ENCODE assay signal across 8 cellular contexts in genomic region chr20:44495802-44496481, GRCh38. TPM values are rescaled to one million over a fixed set of nuclear protein-coding genes. Genes with fewer than 3 reads are reported as not detected.
DNase-seq lines count a peak whose midpoint lies in the region; ATAC-seq and TF ChIP-seq lines count a peak whose summit lies in the region.

No MANE protein-coding gene starts in this region.

- no peak overlapping the region for H3K4me3 Mint-ChIP-seq in activated CD8-positive, alpha-beta memory T cell treated with anti-CD3 and anti-CD28 coated beads, Interleukin-2, amount 10 ng/mL, durations not matched to agents 7 days and 5 days
- H3K4me3 Mint-ChIP-seq in activated CD4-positive, alpha-beta T cell treated with anti-CD3 and anti-CD28 coated beads, Interleukin-2, amount 10 ng/mL, durations not matched to agents 7 days and 5 days = no peak overlapping the region
- H3K4me3 Mint-ChIP-seq in type B pancreatic cell (no peak overlapping the region), H9 (no peak overlapping the region)

- H4K91ac ChIP-seq in H9 (ENCODE audit: insufficient read length, low read depth, low read length) = no peak overlapping the region

- H2BK20ac ChIP-seq in H9 (ENCODE audit: low read depth, low read length, poor library complexity, severe bottlenecking) = no peak overlapping the region

- no peak overlapping the region for H2AK5ac ChIP-seq in H9 (ENCODE audit: insufficient read length, low read length)

- peaks cover 40% of the 10 kb centered on the region for H3K4me1 Mint-ChIP-seq in activated CD8-positive, alpha-beta memory T cell treated with anti-CD3 and anti-CD28 coated beads, Interleukin-2, amount 10 ng/mL, durations not matched to agents 7 days and 5 days
- peaks cover 18% of the 10 kb centered on the region for H3K4me1 Mint-ChIP-seq in activated CD4-positive, alpha-beta T cell treated with anti-CD3 and anti-CD28 coated beads, Interleukin-2, amount 10 ng/mL, durations not matched to agents 7 days and 5 days
- no peaks in the 10 kb centered on the region for H3K4me1 Mint-ChIP-seq in type B pancreatic cell (ENCODE audit: unreplicated experiment)
- no peaks in the 10 kb centered on the region for H3K4me1 Mint-ChIP-seq in H9

- no peak overlapping the region for H3K14ac ChIP-seq in H9 (ENCODE audit: insufficient read depth, low read length)

- H3K27ac Mint-ChIP-seq in activated CD8-positive, alpha-beta memory T cell treated with anti-CD3 and anti-CD28 coated beads, Interleukin-2, amount 10 ng/mL, durations not matched to agents 7 days and 5 days = peak overlapping the region; percentile 53
- peak overlapping the region; percentile 33 for H3K27ac Mint-ChIP-seq in activated CD4-positive, alpha-beta T cell treated with anti-CD3 and anti-CD28 coated beads, Interleukin-2, amount 10 ng/mL, durations not matched to agents 7 days and 5 days
- H3K27ac Mint-ChIP-seq in type B pancreatic cell (peak overlapping the region; percentile 78), H9 (no peak overlapping the region; a peak in 1 of 7 replicates)

- H3K4me1 ChIP-seq in H9 (ENCODE audit: insufficient read depth, low read length) = no peaks in the 10 kb centered on the region

- no peak overlapping the region for H3K4me2 ChIP-seq in H9 (ENCODE audit: insufficient read depth, insufficient read length, low read length)

- no CpG with 5 or more reads among the region's 3 CpGs for WGBS in H9 (ENCODE audit: extremely low coverage, insufficient read length, low lambda C conversion rate)

- CTCF ChIA-PET in activated CD8-positive, alpha-beta memory T cell treated with anti-CD3 and anti-CD28 coated beads, Interleukin-2, amount 10 ng/mL, durations not matched to agents 7 days and 5 days (lab: Charles Lee) = no interaction called here
- CTCF ChIA-PET in activated CD4-positive, alpha-beta T cell treated with anti-CD3 and anti-CD28 coated beads, Interleukin-2, amount 10 ng/mL, durations not matched to agents 7 days and 5 days (lab: Charles Lee) = no interaction called here

- DNase-seq in activated CD8-positive, alpha-beta memory T cell treated with anti-CD3 and anti-CD28 coated beads, Interleukin-2, amount 10 ng/mL, durations not matched to agents 7 days and 5 days = no peak
- no peak for DNase-seq in activated CD8-positive, alpha-beta memory T cell treated with anti-CD3 and anti-CD28 coated beads for 24 hours
- no peak for DNase-seq in activated CD4-positive, alpha-beta T cell treated with anti-CD3 and anti-CD28 coated beads, Interleukin-2, amount 10 ng/mL, durations not matched to agents 7 days and 5 days
- DNase-seq in hepatic stellate cell (ENCODE audit: low spot score) (peak; percentile 50), type B pancreatic cell (ENCODE audit: extremely low spot score, unreplicated experiment) (no peak), DMS 273 treated with DMSO at 0.1 percent for 48 hours (lab: John Stamatoyannopoulos, UW) (no peak), RPMI8226 (no peak), H9 (no peak)

- H2BK5ac ChIP-seq in H9 (ENCODE audit: insufficient read length, low read length) = no peak overlapping the region

- no peaks in the 10 kb centered on the region for H3K9me3 Mint-ChIP-seq in activated CD8-positive, alpha-beta memory T cell treated with anti-CD3 and anti-CD28 coated beads, Interleukin-2, amount 10 ng/mL, durations not matched to agents 7 days and 5 days (ENCODE audit: low read depth)
- H3K9me3 Mint-ChIP-seq in activated CD4-positive, alpha-beta T cell treated with anti-CD3 and anti-CD28 coated beads, Interleukin-2, amount 10 ng/mL, durations not matched to agents 7 days and 5 days = no peaks in the 10 kb centered on the region
- H3K9me3 Mint-ChIP-seq in type B pancreatic cell = no peaks in the 10 kb centered on the region
- H3K9me3 Mint-ChIP-seq in H9 = no peaks in the 10 kb centered on the region

- TF ChIP-seq CTCF in type B pancreatic cell (conservative IDR thresholded peaks at IDR 0.05) (no peak), H9 (conservative IDR thresholded peaks at IDR 0.05) (no peak)

- no peak overlapping the region for H3K18ac ChIP-seq in H9 (ENCODE audit: insufficient read length, low read depth, low read length)

- no peak overlapping the region for H2AFZ ChIP-seq in H9 (ENCODE audit: low read length)

- no peaks in the 10 kb centered on the region for H3K27me3 ChIP-seq in H9 (ENCODE audit: insufficient read depth, low read length)

- H3K9ac ChIP-seq in H9 (ENCODE audit: extremely low read depth, insufficient read length, low read length) = no peak overlapping the region

- no peak overlapping the region for H3K23ac ChIP-seq in H9 (ENCODE audit: insufficient read length, low read depth, low read length)

- H3K9me3 ChIP-seq in H9 (ENCODE audit: control insufficient read depth, low read depth, low read length) = no peaks in the 10 kb centered on the region

- H3K27ac ChIP-seq in H9 (ENCODE audit: insufficient read length, low read depth, low read length) = no peak overlapping the region

- H2BK15ac ChIP-seq in H9 (ENCODE audit: low read depth, low read length) = no peak overlapping the region

- H3T11ph ChIP-seq in H9 (ENCODE audit: low read length) = no peak overlapping the region

- ATAC-seq in activated CD8-positive, alpha-beta memory T cell treated with anti-CD3 and anti-CD28 coated beads, Interleukin-2, amount 10 ng/mL, durations not matched to agents 7 days and 5 days = peak; percentile 63

- H4K8ac ChIP-seq in H9 (replicated peaks; ENCODE audit: insufficient read length, low read depth, low read length) = no peak overlapping the region

- no peaks in the 10 kb centered on the region for H3K79me1 ChIP-seq in H9 (ENCODE audit: insufficient read depth, low read depth, low read length, poor library complexity, severe bottlenecking)

- H4K5ac ChIP-seq in H9 (ENCODE audit: insufficient read length, low read depth, low read length) = no peak overlapping the region

- no peaks in the 10 kb centered on the region for H3K23me2 ChIP-seq in H9 (ENCODE audit: insufficient read length, low read depth, low read length, poor library complexity, severe bottlenecking)

- no peak overlapping the region for H2BK12ac ChIP-seq in H9 (ENCODE audit: insufficient read length, low read depth, low read length)

- no peak overlapping the region for H3K56ac ChIP-seq in H9 (ENCODE audit: insufficient read length, low read depth, low read length)

- no peak overlapping the region for H3K4ac ChIP-seq in H9 (ENCODE audit: low read depth, low read length)

- H3K27me3 Mint-ChIP-seq in activated CD8-positive, alpha-beta memory T cell treated with anti-CD3 and anti-CD28 coated beads, Interleukin-2, amount 10 ng/mL, durations not matched to agents 7 days and 5 days = no peaks in the 10 kb centered on the region
- H3K27me3 Mint-ChIP-seq in activated CD4-positive, alpha-beta T cell treated with anti-CD3 and anti-CD28 coated beads, Interleukin-2, amount 10 ng/mL, durations not matched to agents 7 days and 5 days = no peaks in the 10 kb centered on the region
- no peaks in the 10 kb centered on the region for H3K27me3 Mint-ChIP-seq in type B pancreatic cell
- no peaks in the 10 kb centered on the region for H3K27me3 Mint-ChIP-seq in H9 (ENCODE audit: low read depth)

- H4K20me1 ChIP-seq in H9 (ENCODE audit: control insufficient read depth, insufficient read depth, insufficient read length) = no peaks in the 10 kb centered on the region

- POLR2A ChIA-PET in activated CD4-positive, alpha-beta T cell treated with anti-CD3 and anti-CD28 coated beads, Interleukin-2, amount 10 ng/mL, durations not matched to agents 7 days and 5 days (lab: Charles Lee) = no interaction called here

- peaks cover 60% of the 10 kb centered on the region for H3K36me3 Mint-ChIP-seq in activated CD8-positive, alpha-beta memory T cell treated with anti-CD3 and anti-CD28 coated beads, Interleukin-2, amount 10 ng/mL, durations not matched to agents 7 days and 5 days
- peaks cover 72% of the 10 kb centered on the region for H3K36me3 Mint-ChIP-seq in activated CD4-positive, alpha-beta T cell treated with anti-CD3 and anti-CD28 coated beads, Interleukin-2, amount 10 ng/mL, durations not matched to agents 7 days and 5 days (ENCODE audit: low read depth)
- H3K36me3 Mint-ChIP-seq in type B pancreatic cell = peaks cover 32% of the 10 kb centered on the region
- peaks cover 8 to 57% (median 43%) of the 10 kb centered on the region in 3 experiments; a peak in 5 of 7 replicates for H3K36me3 Mint-ChIP-seq in H9 (ENCODE audit: insufficient read depth in 1 of 3, low read depth in 3 of 3)

- no peak overlapping the region for H2BK120ac ChIP-seq in H9 (ENCODE audit: low read depth, low read length, poor library complexity, severe bottlenecking)

- H3K79me2 ChIP-seq in H9 (ENCODE audit: insufficient read depth, low read length) = no peaks in the 10 kb centered on the region

RNA-seq across cellular contexts. Expression of gene TTPAL, which starts 20.3 kb away (rescaled TPM):
- 10 to 100 TPM; 16.5 to 23.9 TPM for total RNA-seq in activated CD8-positive, alpha-beta memory T cell treated with anti-CD3 and anti-CD28 coated beads, Interleukin-2, amount 10 ng/mL, durations not matched to agents 7 days and 5 days
- 10 to 100 TPM; 17.1 to 19.5 TPM for total RNA-seq in activated CD4-positive, alpha-beta T cell treated with anti-CD3 and anti-CD28 coated beads, Interleukin-2, amount 10 ng/mL, durations not matched to agents 7 days and 5 days
- 20.8 and 21.5 TPM in 2 replicates for total RNA-seq in type B pancreatic cell (ENCODE audit: low replicate concordance)
- 19.5 and 21.1 TPM in 2 replicates for total RNA-seq in H9 (2021)

RNA-seq across cellular contexts. Expression of gene SERINC3, which starts 25.9 kb away (rescaled TPM):
- total RNA-seq in activated CD8-positive, alpha-beta memory T cell treated with anti-CD3 and anti-CD28 coated beads, Interleukin-2, amount 10 ng/mL, durations not matched to agents 7 days and 5 days = 10 to 100 TPM; 50.1 to 64.6 TPM
- 10 to 100 TPM; 82.2 to 98.4 TPM for total RNA-seq in activated CD4-positive, alpha-beta T cell treated with anti-CD3 and anti-CD28 coated beads, Interleukin-2, amount 10 ng/mL, durations not matched to agents 7 days and 5 days
- total RNA-seq in type B pancreatic cell (ENCODE audit: low replicate concordance) = 47.1 and 65.6 TPM in 2 replicates
- 39.9 and 41.5 TPM in 2 replicates for total RNA-seq in H9 (2021)

Comparison
In these comparisons a context has a peak if more than half of its experiments do, and no peak if none do; other contexts are left out.
1. H3K27ac Mint-ChIP-seq: peak in activated CD8-positive, alpha-beta memory T cell treated with anti-CD3 and anti-CD28 coated beads, Interleukin-2, amount 10 ng/mL, durations not matched to agents 7 days and 5 days (single experiment), activated CD4-positive, alpha-beta T cell treated with anti-CD3 and anti-CD28 coated beads, Interleukin-2, amount 10 ng/mL, durations not matched to agents 7 days and 5 days (single experiment) and type B pancreatic cell (single experiment); none in H9 (0 of 3).